ENCODE assay signal across 8 cellular contexts in the genomic region with DNA sequence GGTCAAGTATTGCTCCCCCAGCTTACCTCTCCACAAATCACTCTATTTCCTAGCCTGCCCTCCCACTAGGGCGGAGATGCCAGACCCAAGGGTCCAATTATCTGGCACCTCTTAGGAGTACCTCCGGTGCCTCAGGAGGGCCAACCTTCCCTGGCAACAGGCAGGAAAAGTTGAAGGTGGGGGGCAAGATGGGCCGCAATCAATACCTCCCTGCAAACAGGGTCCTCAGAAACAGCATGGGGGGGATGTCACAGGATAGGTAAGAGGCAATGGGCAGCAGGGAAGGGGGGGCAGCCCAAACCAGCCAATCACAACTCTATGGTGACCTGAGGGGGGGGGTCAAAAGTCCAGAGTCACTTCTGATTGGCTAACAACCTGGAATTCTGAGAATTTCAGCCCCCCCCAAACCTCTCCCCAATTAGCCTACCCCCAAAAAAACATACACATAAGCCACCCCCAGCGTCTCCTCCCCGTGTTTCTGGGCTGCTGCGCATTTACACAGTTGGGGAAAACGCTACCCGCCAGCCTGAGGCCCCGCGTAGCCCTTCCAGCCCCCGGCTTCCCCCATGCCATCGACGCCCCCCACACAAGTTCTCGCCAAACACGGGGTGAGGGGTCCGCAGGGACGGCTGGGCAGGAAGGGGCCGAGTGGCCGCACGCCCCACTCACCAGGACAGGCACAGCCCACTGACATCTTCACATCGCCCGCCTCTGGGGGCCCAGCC. TPM values are rescaled to one million over a fixed set of nuclear protein-coding genes. Genes with fewer than 3 reads are reported as not detected.
DNase-seq lines count a peak whose midpoint lies in the region; ATAC-seq and TF ChIP-seq lines count a peak whose summit lies in the region.

No MANE protein-coding gene starts in this region.

- DNase-seq in A673 (ENCODE audit: low spot score) (peak; percentile 64), GM12865 (ENCODE audit: low read depth) (peak; percentile 74), NCI-H82 (lab: John Stamatoyannopoulos, UW) (peak; percentile 84), fibroblast of peridontal ligament (ENCODE audit: extremely low read depth) (peak; percentile 79), naive B cell (peak; percentile 39), thoracic aorta (ENCODE audit: low spot score) (no peak)
- DNase-seq in activated T-helper 2 cell treated with anti-CD3 and anti-CD28 coated beads, Interferon-gamma antibody, Interleukin-2, Interleukin-4, amounts not matched to agents 10 μg/mL and 5 μg/mL and 100 μg/mL, durations not matched to agents 14 hours and 24 hours and 36 hours (ENCODE audit: low spot score): peak; percentile 34

- H3K4me1 Mint-ChIP-seq in activated T-helper 2 cell treated with anti-CD3 and anti-CD28 coated beads, Interferon-gamma antibody, Interleukin-2, Interleukin-4, amounts not matched to agents 10 μg/mL and 5 μg/mL and 100 μg/mL, durations not matched to agents 14 hours and 24 hours and 36 hours (ENCODE audit: low read depth): peaks cover 50% of the 10 kb centered on the region
- H3K4me1 Mint-ChIP-seq in naive B cell: peaks cover 58 to 71% (median 67%) of the 10 kb centered on the region in 3 donors

- no peaks in the 10 kb centered on the region for H3K27me3 Mint-ChIP-seq in activated T-helper 2 cell treated with anti-CD3 and anti-CD28 coated beads, Interferon-gamma antibody, Interleukin-2, Interleukin-4, amounts not matched to agents 10 μg/mL and 5 μg/mL and 100 μg/mL, durations not matched to agents 14 hours and 24 hours and 36 hours (ENCODE audit: low read depth)
- H3K27me3 Mint-ChIP-seq in naive B cell: no peaks in the 10 kb centered on the region

- H3K4me3 Mint-ChIP-seq in activated T-helper 2 cell treated with anti-CD3 and anti-CD28 coated beads, Interferon-gamma antibody, Interleukin-2, Interleukin-4, amounts not matched to agents 10 μg/mL and 5 μg/mL and 100 μg/mL, durations not matched to agents 14 hours and 24 hours and 36 hours (ENCODE audit: low read depth): peak overlapping the region; percentile 93
- peak overlapping the region; percentile 86 to 97 (median 92) for H3K4me3 Mint-ChIP-seq in naive B cell

- no peak for TF ChIP-seq CTCF in A673 (conservative IDR thresholded peaks at IDR 0.05; ENCODE audit: low read depth, low read length)
- no peak for TF ChIP-seq CTCF in GM12865 (IDR thresholded peaks at IDR 0.05; ENCODE audit: insufficient read depth, low read depth, low read length, missing control alignments)
- no peak for TF ChIP-seq CTCF in thoracic aorta (IDR thresholded peaks at IDR 0.05)

- H3K36me3 ChIP-seq in A673 (ENCODE audit: insufficient read depth, low read length, poor library complexity, severe bottlenecking): no peaks in the 10 kb centered on the region
- no peaks in the 10 kb centered on the region for H3K36me3 ChIP-seq in thoracic aorta

- intact Hi-C loops in A673 (cut with micrococcal nuclease; ENCODE audit: unreplicated experiment): no loop called here
- intact Hi-C loops in activated T-helper 2 cell treated with anti-CD3 and anti-CD28 coated beads, Interferon-gamma antibody, Interleukin-2, Interleukin-4, amounts not matched to agents 10 μg/mL and 5 μg/mL and 100 μg/mL, durations not matched to agents 14 hours and 24 hours and 36 hours (cut with micrococcal nuclease): loop anchor here (1.0 to 10.0 kb wide), 4 partner anchors 13 to 425 kb away; a partner anchor contains a TSS

- H3K9me3 Mint-ChIP-seq in activated T-helper 2 cell treated with anti-CD3 and anti-CD28 coated beads, Interferon-gamma antibody, Interleukin-2, Interleukin-4, amounts not matched to agents 10 μg/mL and 5 μg/mL and 100 μg/mL, durations not matched to agents 14 hours and 24 hours and 36 hours: no peaks in the 10 kb centered on the region
- H3K9me3 Mint-ChIP-seq in naive B cell: no peaks in the 10 kb centered on the region

- H3K27me3 ChIP-seq in A673 (replicated peaks; ENCODE audit: insufficient read depth, low read depth, low read length, poor library complexity) (no peaks in the 10 kb centered on the region), thoracic aorta (replicated peaks; ENCODE audit: insufficient read depth) (no peaks in the 10 kb centered on the region)

- no peaks in the 10 kb centered on the region for H3K9me3 ChIP-seq in A673 (ENCODE audit: low read depth, low read length, poor library complexity, severe bottlenecking)
- no peaks in the 10 kb centered on the region for H3K9me3 ChIP-seq in thoracic aorta

- H3K4me3 ChIP-seq in A673 (ENCODE audit: low read depth, low read length, poor library complexity, severe bottlenecking) (peak overlapping the region; percentile 76), GM12865 (ENCODE audit: low read depth, low read length) (peak overlapping the region; percentile 96), thoracic aorta (peak overlapping the region; percentile 93)

- ATAC-seq in naive B cell (ENCODE audit: low read depth in 2 of 2): peak; percentile 15 to 19
- peak; percentile 56 for ATAC-seq in thoracic aorta (ENCODE audit: insufficient number of reproducible peaks, low FRiP score, low read depth)
- ATAC-seq in GM21390 (IDR thresholded peaks at IDR 0.05; ENCODE audit: unreplicated experiment): no peak

- H3K4me1 ChIP-seq in A673 (ENCODE audit: insufficient read depth, low read length, poor library complexity, severe bottlenecking) (peaks cover 61% of the 10 kb centered on the region), thoracic aorta (ENCODE audit: control insufficient read depth in 1 of 2, low read depth in 2 of 2) (peaks cover 30 to 54% of the 10 kb centered on the region in 2 donors)

- no peaks in the 10 kb centered on the region for H3K36me3 Mint-ChIP-seq in activated T-helper 2 cell treated with anti-CD3 and anti-CD28 coated beads, Interferon-gamma antibody, Interleukin-2, Interleukin-4, amounts not matched to agents 10 μg/mL and 5 μg/mL and 100 μg/mL, durations not matched to agents 14 hours and 24 hours and 36 hours (ENCODE audit: low read depth)
- H3K36me3 Mint-ChIP-seq in naive B cell: no peaks in the 10 kb centered on the region

- H3K27ac Mint-ChIP-seq in activated T-helper 2 cell treated with anti-CD3 and anti-CD28 coated beads, Interferon-gamma antibody, Interleukin-2, Interleukin-4, amounts not matched to agents 10 μg/mL and 5 μg/mL and 100 μg/mL, durations not matched to agents 14 hours and 24 hours and 36 hours: peak overlapping the region; percentile 92
- peak overlapping the region; percentile 79 to 98 (median 94) for H3K27ac Mint-ChIP-seq in naive B cell

- no TSS peak for BruUV-seq in A673 (replicated peaks; lab: Mats Ljungman, UMichigan)

- peak overlapping the region; percentile 81 for H3K27ac ChIP-seq in A673 (ENCODE audit: low read depth, low read length, poor library complexity, severe bottlenecking)
- H3K27ac ChIP-seq in thoracic aorta: peak overlapping the region; percentile 97 to 100

- CTCF ChIA-PET in A673 (lab: Charles Lee): interaction anchor here (0.6 kb wide), 1 partner anchor 16 kb away, joined by 11 read pairs; no protein-coding TSS in a partner anchor

- POLR2A ChIA-PET in A673 (lab: Charles Lee; ENCODE audit: low non-redundant PET): no interaction called here

RNA-seq across cellular contexts. Expression of a gene that starts 0.6 kb away (rescaled TPM):
- total RNA-seq in A673 (2021) (78.5 and 82.4 TPM in 2 replicates), thoracic aorta (10 to 100 TPM; 49.3 to 49.8 TPM)
- total RNA-seq in activated T-helper 2 cell treated with anti-CD3 and anti-CD28 coated beads, Interferon-gamma antibody, Interleukin-2, Interleukin-4, amounts not matched to agents 10 μg/mL and 5 μg/mL and 100 μg/mL, durations not matched to agents 14 hours and 24 hours and 36 hours: 71.8 and 74.8 TPM in 2 replicates
- 10 to 100 TPM in 5 of 6 donors, 1 to 10 TPM in 1; 7.1 to 37.9 (median 30.5) TPM for polyA plus RNA-seq in naive B cell (ENCODE audit: low read depth in 6 of 6)

RNA-seq across cellular contexts. Expression of a gene that starts 13.3 kb away (rescaled TPM):
- total RNA-seq in A673 (2021): 93.8 and 103 TPM in 2 replicates
- 91.3 and 94.1 TPM in 2 replicates for total RNA-seq in activated T-helper 2 cell treated with anti-CD3 and anti-CD28 coated beads, Interferon-gamma antibody, Interleukin-2, Interleukin-4, amounts not matched to agents 10 μg/mL and 5 μg/mL and 100 μg/mL, durations not matched to agents 14 hours and 24 hours and 36 hours
- 10 to 100 TPM in 3 of 6 donors, 1 to 10 TPM in 3; 6.4 to 24.1 (median 9.7) TPM for polyA plus RNA-seq in naive B cell (ENCODE audit: low read depth in 6 of 6)
- total RNA-seq in thoracic aorta: 10 to 100 TPM; 18.0 to 56.4 TPM

RNA-seq across cellular contexts. Expression of a gene that starts 32.6 kb away (rescaled TPM):
- total RNA-seq in A673 (2021) (194 and 225 TPM in 2 replicates), thoracic aorta (100 to 1,000 TPM in 1 of 2 donors, 10 to 100 TPM in 1; 34.1 to 104 TPM)
- 195 and 196 TPM in 2 replicates for total RNA-seq in activated T-helper 2 cell treated with anti-CD3 and anti-CD28 coated beads, Interferon-gamma antibody, Interleukin-2, Interleukin-4, amounts not matched to agents 10 μg/mL and 5 μg/mL and 100 μg/mL, durations not matched to agents 14 hours and 24 hours and 36 hours
- 10 to 100 TPM in 5 of 6 donors, 1 to 10 TPM in 1; 8.6 to 59.3 (median 47.1) TPM for polyA plus RNA-seq in naive B cell (ENCODE audit: low read depth in 6 of 6)

RNA-seq across cellular contexts. Expression of a gene that starts 54.4 kb away (rescaled TPM):
- total RNA-seq in A673 (2021): 12.6 and 15.7 TPM in 2 replicates
- total RNA-seq in activated T-helper 2 cell treated with anti-CD3 and anti-CD28 coated beads, Interferon-gamma antibody, Interleukin-2, Interleukin-4, amounts not matched to agents 10 μg/mL and 5 μg/mL and 100 μg/mL, durations not matched to agents 14 hours and 24 hours and 36 hours: 25.4 and 25.5 TPM in 2 replicates
- 10 to 100 TPM; 16.3 to 31.9 (median 21.2) TPM for polyA plus RNA-seq in naive B cell (ENCODE audit: low read depth in 6 of 6)
- 10 to 100 TPM; 21.8 to 22.3 TPM for total RNA-seq in thoracic aorta
